Comparison of ENCODE assay signal across 16 cellular contexts in the genomic region with DNA sequence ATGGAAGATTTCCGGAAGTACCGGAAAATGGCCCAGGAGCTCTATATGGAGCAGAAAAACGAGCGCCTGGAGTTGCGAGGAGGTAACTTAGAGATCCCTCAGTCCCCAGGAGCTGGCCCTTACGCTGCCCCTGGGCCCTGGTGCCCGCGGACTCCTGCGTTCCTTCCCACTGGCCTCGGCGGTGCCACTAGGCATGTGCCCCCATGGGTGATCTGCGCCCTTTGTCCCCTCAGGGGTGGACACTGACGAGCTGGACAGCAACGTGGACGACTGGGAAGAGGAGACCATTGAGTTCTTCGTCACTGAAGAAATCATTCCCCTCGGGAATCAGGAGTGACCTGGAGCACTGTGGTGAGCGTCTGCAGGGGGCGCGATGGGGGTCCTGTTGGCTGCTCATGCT. TPM values are rescaled to one million over a fixed set of nuclear protein-coding genes. Genes with fewer than 3 reads are reported as not detected.
A peak's percentile ranks its signal among the peaks of the same experiment; 100 is the strongest.
DNase-seq lines count a peak whose midpoint lies in the region; ATAC-seq and TF ChIP-seq lines count a peak whose summit lies in the region.
"Had no signal": no experiment of that assay in that cellular context is flagged by ENCODE, and none has a peak within 500 bp of the region (broad histone marks: within the 10 kb centered on the region; RNA-seq: fewer than 3 reads in every experiment).

No MANE protein-coding gene starts in this region.

- CTCF ChIA-PET in Caco-2 (lab: Charles Lee), result no interaction called here

- H3K27ac Mint-ChIP-seq in Caco-2 (ENCODE audit: unreplicated experiment), result peak overlapping the region; percentile 34
- H3K27ac Mint-ChIP-seq in GM23338, result no peak overlapping the region
- peak overlapping the region; percentile 36 for H3K27ac Mint-ChIP-seq in central memory CD8-positive, alpha-beta T cell (ENCODE audit: low read depth)
- H3K27ac Mint-ChIP-seq in neural crest cell (ENCODE audit: unreplicated experiment), result no peak overlapping the region
- H3K27ac Mint-ChIP-seq in activated naive CD4-positive, alpha-beta T cell treated with anti-CD3 and anti-CD28 coated beads, Interleukin-2, amount 50 U/mL, for 72 hours, result peak overlapping the region in 1 of 2 donors; percentile 55
- H3K27ac Mint-ChIP-seq: CD4-positive, alpha-beta T cell had no signal

- H3K9me2 ChIP-seq in GM23338 (ENCODE audit: insufficient read depth), result no peaks in the 10 kb centered on the region

- TF ChIP-seq EP300 in stomach (IDR thresholded peaks at IDR 0.05), result no peak

- H3K36me3 ChIP-seq in Caco-2 (ENCODE audit: control insufficient read depth, insufficient read depth, low read length) (peaks cover 7% of the 10 kb centered on the region), GM23338 (ENCODE audit: insufficient read depth) (peaks cover 48% of the 10 kb centered on the region), stomach (peaks cover 62 to 93% (median 87%) of the 10 kb centered on the region in 4 donors)

- H4K20me1 ChIP-seq in GM23338 (replicated peaks; ENCODE audit: insufficient read depth), result peaks cover 29% of the 10 kb centered on the region

- H3K4me3 Mint-ChIP-seq in Caco-2 (ENCODE audit: unreplicated experiment) (no peak overlapping the region), GM23338 (no peak overlapping the region), neural crest cell (peak overlapping the region; percentile 51)
- no peak overlapping the region for H3K4me3 Mint-ChIP-seq in central memory CD8-positive, alpha-beta T cell
- H3K4me3 Mint-ChIP-seq: CD4-positive, alpha-beta T cell; H9 had no signal

- ATAC-seq in GM23338, result no peak
- ATAC-seq in central memory CD8-positive, alpha-beta T cell (replicated peaks; ENCODE audit: extremely low read depth, poor library complexity, severe bottlenecking), result no peak
- no peak for ATAC-seq in activated naive CD4-positive, alpha-beta T cell treated with anti-CD3 and anti-CD28 coated beads, Interleukin-2, amount 50 U/mL, for 72 hours

- DNase-seq in Caco-2 (no peak), GM23338 (ENCODE audit: low spot score) (no peak), neural crest cell (ENCODE audit: low read depth, low spot score) (no peak), stomach (no peak), AG08396 (ENCODE audit: low spot score) (no peak)
- DNase-seq in central memory CD8-positive, alpha-beta T cell (ENCODE audit: low spot score in 2 of 2), result no peak
- DNase-seq in activated naive CD4-positive, alpha-beta T cell treated with anti-CD3 and anti-CD28 coated beads, Interleukin-2, amount 50 U/mL, for 72 hours (ENCODE audit: low spot score in 2 of 2), result no peak
- DNase-seq: ACHN; AML-193; CD4-positive, alpha-beta T cell; DMS153; DMS79; GF-D8; H9; IMR-90 had no signal

- TF ChIP-seq POLR2A in stomach (IDR thresholded peaks at IDR 0.05), result no peak

- H3K4me2 ChIP-seq in GM23338, result no peak overlapping the region

- H3K4me1 Mint-ChIP-seq in Caco-2 (ENCODE audit: low read depth, unreplicated experiment) (peaks cover 6% of the 10 kb centered on the region), GM23338 (no peaks in the 10 kb centered on the region; the same call in 2 of the 3 replicates), neural crest cell (no peaks in the 10 kb centered on the region)
- peaks cover 13% of the 10 kb centered on the region for H3K4me1 Mint-ChIP-seq in central memory CD8-positive, alpha-beta T cell
- H3K4me1 Mint-ChIP-seq: H9 had no signal

- peaks cover 29% of the 10 kb centered on the region for H3F3A ChIP-seq in GM23338 (replicated peaks; ENCODE audit: low read depth)

- BruUV-seq in Caco-2 (replicated peaks; lab: Mats Ljungman, UMichigan), result no TSS peak

- no peaks in the 10 kb centered on the region for H3K9me3 ChIP-seq in Caco-2
- no peaks in the 10 kb centered on the region for H3K9me3 ChIP-seq in stomach

- H3K27me3 Mint-ChIP-seq in Caco-2 (ENCODE audit: insufficient read depth, unreplicated experiment), result no peaks in the 10 kb centered on the region
- peaks cover 33% of the 10 kb centered on the region for H3K27me3 Mint-ChIP-seq in GM23338 (ENCODE audit: insufficient read depth, low read depth, poor library complexity)
- H3K27me3 Mint-ChIP-seq in central memory CD8-positive, alpha-beta T cell, result no peaks in the 10 kb centered on the region
- H3K27me3 Mint-ChIP-seq in neural crest cell (ENCODE audit: low read depth), result no peaks in the 10 kb centered on the region
- H3K27me3 Mint-ChIP-seq: CD4-positive, alpha-beta T cell had no signal

- H3K27me3 ChIP-seq in Caco-2 (replicated peaks; ENCODE audit: control insufficient read depth, insufficient read depth, low read length) (no peaks in the 10 kb centered on the region), GM23338 (ENCODE audit: insufficient read depth) (no peaks in the 10 kb centered on the region), stomach (no peaks in the 10 kb centered on the region)

- H3K27ac ChIP-seq in GM23338 (ENCODE audit: low read depth) (no peak overlapping the region), stomach (no peak overlapping the region)
- H3K27ac ChIP-seq: C4-2B had no signal

- POLR2A ChIA-PET in Caco-2 (lab: Charles Lee), result no interaction called here

- H2AFZ ChIP-seq in GM23338, result no peak overlapping the region

- no peaks in the 10 kb centered on the region for H3K9me3 Mint-ChIP-seq in Caco-2 (ENCODE audit: unreplicated experiment)
- H3K9me3 Mint-ChIP-seq in GM23338, result no peaks in the 10 kb centered on the region
- H3K9me3 Mint-ChIP-seq in central memory CD8-positive, alpha-beta T cell, result no peaks in the 10 kb centered on the region
- H3K9me3 Mint-ChIP-seq in neural crest cell, result no peaks in the 10 kb centered on the region
- H3K9me3 Mint-ChIP-seq in activated naive CD4-positive, alpha-beta T cell treated with anti-CD3 and anti-CD28 coated beads, Interleukin-2, amount 50 U/mL, for 72 hours, result no peaks in the 10 kb centered on the region
- H3K9me3 Mint-ChIP-seq: CD4-positive, alpha-beta T cell; H9 had no signal

- H3K36me3 Mint-ChIP-seq in Caco-2 (ENCODE audit: insufficient read depth, unreplicated experiment) (peaks cover 96% of the 10 kb centered on the region), GM23338 (ENCODE audit: low read depth) (peaks cover 74% of the 10 kb centered on the region), neural crest cell (ENCODE audit: low read depth) (peaks cover 29% of the 10 kb centered on the region)
- peaks cover 61% of the 10 kb centered on the region for H3K36me3 Mint-ChIP-seq in central memory CD8-positive, alpha-beta T cell (ENCODE audit: insufficient read depth)
- H3K36me3 Mint-ChIP-seq in activated naive CD4-positive, alpha-beta T cell treated with anti-CD3 and anti-CD28 coated beads, Interleukin-2, amount 50 U/mL, for 72 hours, result peaks cover 23 to 38% of the 10 kb centered on the region in 2 donors

- 92 to 97% (median 94%) methylated on average over 16 to 20 of the region's 20 CpGs for WGBS in stomach, 5 donors

- H3K4me1 ChIP-seq in Caco-2 (no peaks in the 10 kb centered on the region), GM23338 (ENCODE audit: insufficient read depth) (no peaks in the 10 kb centered on the region), stomach (no peaks in the 10 kb centered on the region)

- intact Hi-C loops in Caco-2 (cut with micrococcal nuclease; ENCODE audit: unreplicated experiment) (no loop called here), stomach (cut with DNase I; ENCODE audit: low total_unique reads) (no loop called here)

- H3K4me3 ChIP-seq in Caco-2 (ENCODE audit: low read depth, low read length) (no peak overlapping the region), GM23338 (no peak overlapping the region), stomach (no peak overlapping the region)

- no peak for TF ChIP-seq CTCF in Caco-2 (IDR thresholded peaks at IDR 0.05; ENCODE audit: insufficient read depth in 1 of 2, low read depth in 1 of 2, low read length in 1 of 2, severe bottlenecking in 1 of 2, unreplicated experiment in 1 of 2)
- peak; percentile 14 to 37; a peak in 2 of 4 replicates for TF ChIP-seq CTCF in GM23338 (conservative IDR thresholded peaks at IDR 0.05; ENCODE audit: low read depth in 2 of 2)
- no peak for TF ChIP-seq CTCF in neural crest cell (conservative IDR thresholded peaks at IDR 0.05)
- no peak for TF ChIP-seq CTCF in stomach (IDR thresholded peaks at IDR 0.05)

- peaks cover 33% of the 10 kb centered on the region for H3K79me2 ChIP-seq in GM23338 (replicated peaks; ENCODE audit: insufficient read depth)

TF ChIP-seq in GM23338, 12 proteins besides CTCF, POLR2A, EP300 and RAD21 (continues in another document):
- TF ChIP-seq POLR2AphosphoS5 (IDR thresholded peaks at IDR 0.05; ENCODE audit: low read depth), result no peak
- TF ChIP-seq EZH2phosphoT487 (IDR thresholded peaks at IDR 0.05; ENCODE audit: unreplicated experiment), result no peak
- TF ChIP-seq, protein P1, sequence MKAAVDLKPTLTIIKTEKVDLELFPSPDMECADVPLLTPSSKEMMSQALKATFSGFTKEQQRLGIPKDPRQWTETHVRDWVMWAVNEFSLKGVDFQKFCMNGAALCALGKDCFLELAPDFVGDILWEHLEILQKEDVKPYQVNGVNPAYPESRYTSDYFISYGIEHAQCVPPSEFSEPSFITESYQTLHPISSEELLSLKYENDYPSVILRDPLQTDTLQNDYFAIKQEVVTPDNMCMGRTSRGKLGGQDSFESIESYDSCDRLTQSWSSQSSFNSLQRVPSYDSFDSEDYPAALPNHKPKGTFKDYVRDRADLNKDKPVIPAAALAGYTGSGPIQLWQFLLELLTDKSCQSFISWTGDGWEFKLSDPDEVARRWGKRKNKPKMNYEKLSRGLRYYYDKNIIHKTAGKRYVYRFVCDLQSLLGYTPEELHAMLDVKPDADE (IDR thresholded peaks at IDR 0.05), result no peak

RNA-seq across cellular contexts. Expression of a gene that starts 24.2 kb away (rescaled TPM):
- total RNA-seq in Caco-2 (2022), result 26.0 and 28.0 TPM in 2 replicates
- 10.1 and 12.0 TPM in 2 replicates for total RNA-seq in GM23338 (2014; rRNA removed; shearing (Covaris generic))
- polyA plus RNA-seq in GM23338 (2016; fragmentation: Nextera tagmentation; extraction: Ambion mirVana), result 13.9 and 14.6 TPM in 2 replicates
- 13.5 and 15.0 TPM in 2 replicates for total RNA-seq in neural crest cell
- total RNA-seq in stomach, result 10 to 100 TPM in 2 of 5 donors, 1 to 10 TPM in 3; 1.7 to 23.0 (median 8.5) TPM
- 1 to 10 TPM; 1.8 to 6.6 (median 6.0) TPM for polyA plus RNA-seq in stomach
- 1 to 10 TPM; 1.3 to 2.6 TPM for total RNA-seq in activated naive CD4-positive, alpha-beta T cell treated with anti-CD3 and anti-CD28 coated beads, Interleukin-2, amount 50 U/mL, for 72 hours

RNA-seq across cellular contexts. Expression of a gene that starts 24.5 kb away (rescaled TPM):
- total RNA-seq in Caco-2 (2022), result 306 and 314 TPM in 2 replicates
- 323 and 355 TPM in 2 replicates for total RNA-seq in GM23338 (2014; rRNA removed; shearing (Covaris generic))
- 106 and 113 TPM in 2 replicates for polyA plus RNA-seq in GM23338 (2016; fragmentation: Nextera tagmentation; extraction: Ambion mirVana)
- total RNA-seq in neural crest cell, result 218 and 224 TPM in 2 replicates
- 100 to 1,000 TPM; 115 to 373 (median 150) TPM for total RNA-seq in stomach
- polyA plus RNA-seq in stomach, result 10 to 100 TPM; 64.8 to 90.1 (median 88.3) TPM
- 100 to 1,000 TPM; 130 to 260 TPM for total RNA-seq in activated naive CD4-positive, alpha-beta T cell treated with anti-CD3 and anti-CD28 coated beads, Interleukin-2, amount 50 U/mL, for 72 hours

Comparison
In these comparisons a context has a peak if more than half of its experiments do, and no peak if none do; other contexts are left out.
1. H3K27ac Mint-ChIP-seq: peak in Caco-2 (single experiment) and central memory CD8-positive, alpha-beta T cell (single experiment); none in GM23338 (single experiment) and neural crest cell (single experiment).
2. CTCF ChIP-seq: peak in GM23338 (2 of 2); none in Caco-2 (0 of 2), neural crest cell (single experiment) and stomach (0 of 7).